Comparison of ENCODE assay signal across 1 cellular context in the genomic region with DNA sequence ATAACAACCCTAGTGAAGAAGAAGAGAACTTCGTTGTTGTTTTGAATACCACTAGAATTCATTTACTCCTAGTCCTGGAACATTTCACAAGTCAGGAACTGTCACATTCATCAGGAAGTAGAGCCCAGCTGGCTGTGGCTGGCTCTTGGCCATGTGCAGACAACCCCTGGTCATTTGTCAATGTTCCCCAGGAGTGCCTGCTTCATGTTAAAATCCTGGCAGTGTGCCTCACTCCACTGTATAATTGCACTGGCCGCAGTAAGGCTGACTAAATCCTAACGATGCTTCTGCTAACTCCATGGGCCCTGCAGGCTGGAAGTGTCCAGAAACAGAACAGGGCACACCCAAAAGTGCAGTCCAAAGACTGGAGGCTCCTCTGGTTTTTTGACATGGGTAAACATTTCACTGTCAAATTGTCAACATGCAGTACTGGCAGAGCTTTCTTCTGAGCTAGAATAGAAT.
TF ChIP-seq lines count a peak whose summit lies in the region.

No MANE protein-coding gene starts in this region.

TF ChIP-seq in K562, 482 proteins besides CTCF, POLR2A, EP300 and RAD21 (continued from another document):
- TF ChIP-seq PREB (CRISPR knock-in tag; IDR thresholded peaks at IDR 0.05), result no peak
- TF ChIP-seq HIVEP1 (CRISPR knock-in tag; IDR thresholded peaks at IDR 0.05), result no peak
- no peak for TF ChIP-seq WHSC1 (IDR thresholded peaks at IDR 0.05; ENCODE audit: low read length)
- TF ChIP-seq, protein P1, sequence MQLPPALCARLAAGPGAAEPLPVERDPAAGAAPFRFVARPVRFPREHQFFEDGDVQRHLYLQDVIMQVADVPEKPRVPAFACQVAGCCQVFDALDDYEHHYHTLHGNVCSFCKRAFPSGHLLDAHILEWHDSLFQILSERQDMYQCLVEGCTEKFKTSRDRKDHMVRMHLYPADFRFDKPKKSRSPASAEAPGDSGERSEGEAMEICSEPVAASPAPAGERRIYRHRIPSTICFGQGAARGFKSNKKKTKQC (CRISPR knock-in tag; IDR thresholded peaks at IDR 0.05), result no peak
- TF ChIP-seq KLF1 (tag; IDR thresholded peaks at IDR 0.05), result no peak
- no peak for TF ChIP-seq MTA1 (IDR thresholded peaks at IDR 0.05; ENCODE audit: borderline replicate concordance)
- TF ChIP-seq SIRT6 (IDR thresholded peaks at IDR 0.05; ENCODE audit: low read depth, low read length), result no peak
- TF ChIP-seq BRD9 (IDR thresholded peaks at IDR 0.05; ENCODE audit: low read depth, partially characterized antibody), result no peak
- no peak for TF ChIP-seq DNMT1 (IDR thresholded peaks at IDR 0.05)
- no peak for TF ChIP-seq ZFP1 (CRISPR knock-in tag; IDR thresholded peaks at IDR 0.05)
- no peak for TF ChIP-seq ZNF232 (CRISPR knock-in tag; IDR thresholded peaks at IDR 0.05)
- TF ChIP-seq RHOXF2B (CRISPR knock-in tag; conservative IDR thresholded peaks at IDR 0.05), result no peak
- no peak for TF ChIP-seq SMC3 (conservative IDR thresholded peaks at IDR 0.05; ENCODE audit: insufficient read depth, low read depth, low read length)
- TF ChIP-seq THRAP3 (IDR thresholded peaks at IDR 0.05; ENCODE audit: borderline replicate concordance), result no peak
- no peak for TF ChIP-seq STAT5A (IDR thresholded peaks at IDR 0.05; ENCODE audit: borderline replicate concordance, low read length)
- no peak for TF ChIP-seq CEBPG (CRISPR knock-in tag; IDR thresholded peaks at IDR 0.05)
- TF ChIP-seq CEBPG (tag; conservative IDR thresholded peaks at IDR 0.05 in 1 of 2, IDR thresholded peaks at IDR 0.05 in 1 of 2), result 0 out of 4 replicates have a peak, but pooled peaks of 1 of the 2 experiments have one; percentile 10
- TF ChIP-seq, protein P2, sequence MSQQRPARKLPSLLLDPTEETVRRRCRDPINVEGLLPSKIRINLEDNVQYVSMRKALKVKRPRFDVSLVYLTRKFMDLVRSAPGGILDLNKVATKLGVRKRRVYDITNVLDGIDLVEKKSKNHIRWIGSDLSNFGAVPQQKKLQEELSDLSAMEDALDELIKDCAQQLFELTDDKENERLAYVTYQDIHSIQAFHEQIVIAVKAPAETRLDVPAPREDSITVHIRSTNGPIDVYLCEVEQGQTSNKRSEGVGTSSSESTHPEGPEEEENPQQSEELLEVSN (IDR thresholded peaks at IDR 0.05; ENCODE audit: borderline replicate concordance in 1 of 2, extremely low read depth in 1 of 2, insufficient read depth in 1 of 2, insufficient read length in 1 of 2, low read depth in 1 of 2, low read length in 1 of 2, poor library complexity in 1 of 2, severe bottlenecking in 1 of 2), result no peak
- no peak for TF ChIP-seq ZBTB2 (IDR thresholded peaks at IDR 0.05)
- TF ChIP-seq CBFA2T2 (conservative IDR thresholded peaks at IDR 0.05), result 0 out of 2 replicates have a peak, but pooled peaks have one; percentile 10
- no peak for TF ChIP-seq TRIM28 (IDR thresholded peaks at IDR 0.05)
- no peak for TF ChIP-seq FOXK2 (conservative IDR thresholded peaks at IDR 0.05 in 1 of 2, IDR thresholded peaks at IDR 0.05 in 1 of 2; ENCODE audit: low read depth in 2 of 2)
- peak; percentile 81 for TF ChIP-seq MEIS2 (IDR thresholded peaks at IDR 0.05; ENCODE audit: partially characterized antibody)
- no peak for TF ChIP-seq ARID4B (CRISPR knock-in tag; IDR thresholded peaks at IDR 0.05)
- peak; percentile 49; the same call in 1 of the 2 replicates for TF ChIP-seq NFIC (IDR thresholded peaks at IDR 0.05)
- no peak for TF ChIP-seq ZNF699 (CRISPR knock-in tag; IDR thresholded peaks at IDR 0.05; ENCODE audit: insufficient replicate concordance)
- no peak for TF ChIP-seq ASH1L (IDR thresholded peaks at IDR 0.05; ENCODE audit: borderline replicate concordance, low read depth, partially characterized antibody)
- no peak for TF ChIP-seq SIN3B (IDR thresholded peaks at IDR 0.05; ENCODE audit: low read depth)
- TF ChIP-seq TSHZ1 (CRISPR knock-in tag; IDR thresholded peaks at IDR 0.05), result no peak
- no peak for TF ChIP-seq BCOR (IDR thresholded peaks at IDR 0.05)
- no peak for TF ChIP-seq ZNF644 (tag; IDR thresholded peaks at IDR 0.05; ENCODE audit: low read depth)
- TF ChIP-seq ARID3B (CRISPR knock-in tag; IDR thresholded peaks at IDR 0.05; ENCODE audit: borderline replicate concordance), result no peak
- TF ChIP-seq, protein P3, sequence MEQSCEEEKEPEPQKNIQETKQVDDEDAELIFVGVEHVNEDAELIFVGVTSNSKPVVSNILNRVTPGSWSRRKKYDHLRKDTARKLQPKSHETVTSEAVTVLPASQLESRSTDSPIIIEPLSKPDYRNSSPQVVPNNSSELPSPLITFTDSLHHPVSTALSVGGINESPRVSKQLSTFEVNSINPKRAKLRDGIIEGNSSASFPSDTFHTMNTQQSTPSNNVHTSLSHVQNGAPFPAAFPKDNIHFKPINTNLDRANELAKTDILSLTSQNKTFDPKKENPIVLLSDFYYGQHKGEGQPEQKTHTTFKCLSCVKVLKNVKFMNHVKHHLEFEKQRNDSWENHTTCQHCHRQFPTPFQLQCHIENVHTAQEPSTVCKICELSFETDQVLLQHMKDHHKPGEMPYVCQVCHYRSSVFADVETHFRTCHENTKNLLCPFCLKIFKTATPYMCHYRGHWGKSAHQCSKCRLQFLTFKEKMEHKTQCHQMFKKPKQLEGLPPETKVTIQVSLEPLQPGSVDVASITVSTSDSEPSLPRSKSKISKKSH (CRISPR knock-in tag; IDR thresholded peaks at IDR 0.05), result no peak
- no peak for TF ChIP-seq USF2 (CRISPR knock-in tag; IDR thresholded peaks at IDR 0.05)
- no peak for TF ChIP-seq PRPF4 (IDR thresholded peaks at IDR 0.05; ENCODE audit: insufficient read depth, low read depth, low read length, poor library complexity, severe bottlenecking)
- no peak for TF ChIP-seq ZNF551 (CRISPR knock-in tag; IDR thresholded peaks at IDR 0.05)
- TF ChIP-seq ZNF224 (CRISPR knock-in tag; IDR thresholded peaks at IDR 0.05), result no peak
- TF ChIP-seq ZNF282 (CRISPR knock-in tag; IDR thresholded peaks at IDR 0.05), result no peak
- TF ChIP-seq PKNOX1 (IDR thresholded peaks at IDR 0.05), result peak; percentile 53; the same call in 1 of the 2 replicates
- TF ChIP-seq TFAP4 (CRISPR knock-in tag; IDR thresholded peaks at IDR 0.05; ENCODE audit: borderline replicate concordance), result 0 out of 2 replicates have a peak, but pooled peaks have one; percentile 15
TF ChIP-seq in K562: peak in this region for 7.
